Comparison of ENCODE assay signal across 1 cellular context in the genomic region with DNA sequence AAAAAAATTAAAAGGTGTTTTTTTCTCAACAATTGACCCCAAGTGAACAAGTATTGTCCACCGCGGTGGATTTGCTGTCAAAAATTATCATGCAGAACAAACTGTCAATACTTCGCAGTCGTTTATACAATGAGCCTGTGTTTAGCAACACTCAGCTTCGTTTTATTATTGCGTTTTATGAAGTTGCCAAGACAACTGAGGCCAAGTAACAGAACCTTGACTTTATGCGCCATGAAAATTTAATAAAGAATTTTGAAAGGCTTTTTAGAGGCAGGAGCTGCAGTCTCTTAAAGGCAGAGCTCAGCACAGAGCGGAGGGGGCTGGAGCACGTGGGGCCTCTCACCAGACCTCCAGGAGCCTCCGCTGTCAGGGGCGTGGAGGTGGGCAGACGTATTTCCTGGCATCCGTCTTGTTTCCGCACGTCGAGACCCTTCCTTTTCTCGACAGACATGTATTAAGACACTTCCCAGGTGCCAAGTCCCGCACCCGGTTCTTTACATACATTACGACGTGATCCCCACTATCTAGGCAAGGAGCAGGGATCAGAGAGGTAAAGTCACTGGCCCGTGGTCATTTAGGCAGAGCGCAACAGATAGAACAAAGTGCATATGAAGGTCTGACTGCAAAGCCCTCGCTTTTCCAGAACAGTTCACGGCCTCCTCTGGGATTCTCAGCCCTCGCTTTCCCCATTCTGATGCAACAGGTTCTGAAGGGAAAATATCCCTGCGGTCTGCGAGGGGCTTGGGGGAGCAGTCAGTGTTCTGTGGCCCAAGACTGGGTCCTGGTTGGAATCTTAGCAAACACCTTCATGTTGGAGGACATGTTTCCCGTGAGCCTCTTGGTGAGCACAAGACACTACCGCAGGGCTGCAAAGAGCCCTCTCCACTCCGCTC.
TF ChIP-seq lines count a peak whose summit lies in the region.

No MANE protein-coding gene starts in this region.

TF ChIP-seq in GM23338, 12 proteins besides CTCF, POLR2A, EP300 and RAD21:
- TF ChIP-seq STAT1 (IDR thresholded peaks at IDR 0.05; ENCODE audit: unreplicated experiment) (no peak), POLR2AphosphoS5 (IDR thresholded peaks at IDR 0.05; ENCODE audit: low read depth) (no peak), NANOG (IDR thresholded peaks at IDR 0.05; ENCODE audit: borderline replicate concordance) (no peak), CREB1 (CRISPR knock-in tag; IDR thresholded peaks at IDR 0.05; ENCODE audit: low read depth) (no peak), EZH2 (IDR thresholded peaks at IDR 0.05; ENCODE audit: low read depth, unreplicated experiment) (no peak), EZH2phosphoT487 (IDR thresholded peaks at IDR 0.05; ENCODE audit: unreplicated experiment) (no peak), ETS1 (IDR thresholded peaks at IDR 0.05) (no peak), ZNF331 (CRISPR knock-in tag; IDR thresholded peaks at IDR 0.05; ENCODE audit: low read depth) (no peak), JUNB (IDR thresholded peaks at IDR 0.05; ENCODE audit: unreplicated experiment) (no peak)
- TF ChIP-seq, protein P1, sequence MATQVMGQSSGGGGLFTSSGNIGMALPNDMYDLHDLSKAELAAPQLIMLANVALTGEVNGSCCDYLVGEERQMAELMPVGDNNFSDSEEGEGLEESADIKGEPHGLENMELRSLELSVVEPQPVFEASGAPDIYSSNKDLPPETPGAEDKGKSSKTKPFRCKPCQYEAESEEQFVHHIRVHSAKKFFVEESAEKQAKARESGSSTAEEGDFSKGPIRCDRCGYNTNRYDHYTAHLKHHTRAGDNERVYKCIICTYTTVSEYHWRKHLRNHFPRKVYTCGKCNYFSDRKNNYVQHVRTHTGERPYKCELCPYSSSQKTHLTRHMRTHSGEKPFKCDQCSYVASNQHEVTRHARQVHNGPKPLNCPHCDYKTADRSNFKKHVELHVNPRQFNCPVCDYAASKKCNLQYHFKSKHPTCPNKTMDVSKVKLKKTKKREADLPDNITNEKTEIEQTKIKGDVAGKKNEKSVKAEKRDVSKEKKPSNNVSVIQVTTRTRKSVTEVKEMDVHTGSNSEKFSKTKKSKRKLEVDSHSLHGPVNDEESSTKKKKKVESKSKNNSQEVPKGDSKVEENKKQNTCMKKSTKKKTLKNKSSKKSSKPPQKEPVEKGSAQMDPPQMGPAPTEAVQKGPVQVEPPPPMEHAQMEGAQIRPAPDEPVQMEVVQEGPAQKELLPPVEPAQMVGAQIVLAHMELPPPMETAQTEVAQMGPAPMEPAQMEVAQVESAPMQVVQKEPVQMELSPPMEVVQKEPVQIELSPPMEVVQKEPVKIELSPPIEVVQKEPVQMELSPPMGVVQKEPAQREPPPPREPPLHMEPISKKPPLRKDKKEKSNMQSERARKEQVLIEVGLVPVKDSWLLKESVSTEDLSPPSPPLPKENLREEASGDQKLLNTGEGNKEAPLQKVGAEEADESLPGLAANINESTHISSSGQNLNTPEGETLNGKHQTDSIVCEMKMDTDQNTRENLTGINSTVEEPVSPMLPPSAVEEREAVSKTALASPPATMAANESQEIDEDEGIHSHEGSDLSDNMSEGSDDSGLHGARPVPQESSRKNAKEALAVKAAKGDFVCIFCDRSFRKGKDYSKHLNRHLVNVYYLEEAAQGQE (IDR thresholded peaks at IDR 0.05; ENCODE audit: unreplicated experiment): no peak
